ENCODE assay signal across 23 cellular contexts in genomic region chr5:30736642-30737041, GRCh38.
"Had no signal": no experiment of that assay in that cellular context is flagged by ENCODE, and none has a peak within 500 bp of the region (broad histone marks: within the 10 kb centered on the region; RNA-seq: fewer than 3 reads in every experiment).

No MANE protein-coding gene starts in this region.

- H3K4me1 ChIP-seq: ascending aorta, left ventricle myocardium inferior, parathyroid adenoma, upper lobe of left lung had no signal

- H3K9ac ChIP-seq: parathyroid adenoma had no signal

- H3K27ac Mint-ChIP-seq: activated CD4-positive, alpha-beta memory T cell treated with anti-CD3 and anti-CD28 coated beads for 36 hours; activated naive CD4-positive, alpha-beta T cell treated with anti-CD3 and anti-CD28 coated beads, Interleukin-2, amount 10 ng/mL, durations not matched to agents 7 days and 5 days; activated T-cell treated with anti-CD3 and anti-CD28 coated beads, Interleukin-2, amount 50 U/mL, for 72 hours; nephron; stimulated activated naive B cell treated with anti-CD40 and anti-IgM and Interleukin-4, amounts not matched to agents 10 μg/mL and 1 μg/mL and 100 μg/mL, for 72 hours; T-helper 17 cell had no signal

- H3K4me1 Mint-ChIP-seq: activated naive CD4-positive, alpha-beta T cell treated with anti-CD3 and anti-CD28 coated beads, Interleukin-2, amount 10 ng/mL, durations not matched to agents 7 days and 5 days; nephron; stimulated activated naive B cell treated with anti-CD40 and anti-IgM and Interleukin-4, amounts not matched to agents 10 μg/mL and 1 μg/mL and 100 μg/mL, for 72 hours; T-helper 17 cell had no signal

- H3K9me3 ChIP-seq: ascending aorta, neutrophil, thoracic aorta, upper lobe of left lung had no signal

- H3K27me3 Mint-ChIP-seq: activated CD4-positive, alpha-beta memory T cell treated with anti-CD3 and anti-CD28 coated beads for 36 hours; activated naive CD4-positive, alpha-beta T cell treated with anti-CD3 and anti-CD28 coated beads, Interleukin-2, amount 10 ng/mL, durations not matched to agents 7 days and 5 days; stimulated activated naive B cell treated with anti-CD40 and anti-IgM and Interleukin-4, amounts not matched to agents 10 μg/mL and 1 μg/mL and 100 μg/mL, for 72 hours; T-helper 17 cell had no signal

- H3K79me2 ChIP-seq: parathyroid adenoma had no signal

- H3K27me3 ChIP-seq: ascending aorta, neutrophil, upper lobe of left lung had no signal

- H3K4me3 ChIP-seq: ascending aorta, left ventricle myocardium inferior, SK-N-MC, thoracic aorta, upper lobe of left lung had no signal

- FAIRE-seq: endometrium, kidney had no signal

- H3K4me3 Mint-ChIP-seq: activated CD4-positive, alpha-beta memory T cell treated with anti-CD3 and anti-CD28 coated beads for 36 hours; activated naive CD4-positive, alpha-beta T cell treated with anti-CD3 and anti-CD28 coated beads, Interleukin-2, amount 10 ng/mL, durations not matched to agents 7 days and 5 days; activated T-cell treated with anti-CD3 and anti-CD28 coated beads, Interleukin-2, amount 50 U/mL, for 72 hours; nephron; stimulated activated naive B cell treated with anti-CD40 and anti-IgM and Interleukin-4, amounts not matched to agents 10 μg/mL and 1 μg/mL and 100 μg/mL, for 72 hours; T-helper 17 cell had no signal

- H3K27ac ChIP-seq: ascending aorta, left ventricle myocardium inferior, neutrophil, parathyroid adenoma, SK-N-MC, thoracic aorta, upper lobe of left lung had no signal

- H3K36me3 ChIP-seq: ascending aorta, left ventricle myocardium inferior, neutrophil, thoracic aorta, upper lobe of left lung had no signal

- ATAC-seq: activated T-cell treated with anti-CD3 and anti-CD28 coated beads, Interleukin-2, amount 50 U/mL, for 72 hours; sciatic nerve; stimulated activated naive B cell treated with anti-CD40 and anti-IgM and Interleukin-4, amounts not matched to agents 10 μg/mL and 1 μg/mL and 100 μg/mL, for 72 hours; T-helper 17 cell had no signal

- H3K36me3 Mint-ChIP-seq: activated CD4-positive, alpha-beta memory T cell treated with anti-CD3 and anti-CD28 coated beads for 36 hours; activated naive CD4-positive, alpha-beta T cell treated with anti-CD3 and anti-CD28 coated beads, Interleukin-2, amount 10 ng/mL, durations not matched to agents 7 days and 5 days; stimulated activated naive B cell treated with anti-CD40 and anti-IgM and Interleukin-4, amounts not matched to agents 10 μg/mL and 1 μg/mL and 100 μg/mL, for 72 hours had no signal

- H3K9me3 Mint-ChIP-seq: nephron had no signal

- H2AFZ ChIP-seq: parathyroid adenoma had no signal

- DNase-seq: activated CD4-positive, alpha-beta memory T cell treated with anti-CD3 and anti-CD28 coated beads for 36 hours; activated CD4-positive, alpha-beta T cell treated with anti-CD3 and anti-CD28 coated beads for 48 hours; activated effector memory CD4-positive, alpha-beta T cell treated with anti-CD3 and anti-CD28 coated beads, Interleukin-2, amount 50 U/mL, for 16 hours; activated naive CD4-positive, alpha-beta T cell treated with anti-CD3 and anti-CD28 coated beads, Interleukin-2, amount 10 ng/mL, durations not matched to agents 7 days and 5 days; activated T-cell treated with anti-CD3 and anti-CD28 coated beads, Interleukin-2, amount 50 U/mL, for 72 hours; cerebellar nuclear complex; foreskin fibroblast; kidney; left ventricle myocardium inferior; midbrain; small intestine; stimulated activated naive B cell treated with anti-CD40 and anti-IgM and Interleukin-4, amounts not matched to agents 10 μg/mL and 1 μg/mL and 100 μg/mL, for 72 hours; SW 1271; T-helper 17 cell; upper lobe of left lung had no signal
